ENCODE assay signal across 7 cellular contexts in genomic region chr14:35341454-35342159, GRCh38. TPM values are rescaled to one million over a fixed set of nuclear protein-coding genes. Genes with fewer than 3 reads are reported as not detected.
DNase-seq lines count a peak whose midpoint lies in the region; ATAC-seq and TF ChIP-seq lines count a peak whose summit lies in the region.

No MANE protein-coding gene starts in this region.

- peaks cover 34 to 85% of the 10 kb centered on the region in 2 donors for H3K4me1 ChIP-seq in left lung

- peak overlapping the region in 1 of 2 donors; percentile 14 for H3K4me3 ChIP-seq in left lung

- H3K27me3 ChIP-seq in left lung = no peaks in the 10 kb centered on the region

- H3K9me3 ChIP-seq in KOPT-K1 (ENCODE audit: insufficient read depth, low read length, poor library complexity, severe bottlenecking) = no peaks in the 10 kb centered on the region
- H3K9me3 ChIP-seq in left lung = no peaks in the 10 kb centered on the region

- peak; percentile 98 for DNase-seq in Daoy (ENCODE audit: low read depth)
- DNase-seq in SHP77 treated with DMSO at 0.1 percent for 48 hours (lab: John Stamatoyannopoulos, UW) = peak; percentile 91
- peak; percentile 33 for DNase-seq in cortex of kidney (lab: John Stamatoyannopoulos, UW)
- DNase-seq in left lung = peak; percentile 95 to 96
- DNase-seq in stimulated activated naive CD8-positive, alpha-beta T cell treated with anti-CD3 and anti-CD28 coated beads, Interleukin-15, Interleukin-2, amounts not matched to agents 100 U/mL and 50 U/mL, for 24 hours = peak; percentile 48

- intact Hi-C loops in left lung (cut with DNase I) = no loop called here

- H3K27ac ChIP-seq in KOPT-K1 (ENCODE audit: low read depth, low read length, poor library complexity, severe bottlenecking) (peak overlapping the region; percentile 49), left lung (peak overlapping the region; percentile 85 to 95)

- H3K36me3 ChIP-seq in KOPT-K1 (ENCODE audit: insufficient read depth, low read length) (no peaks in the 10 kb centered on the region), left lung (no peaks in the 10 kb centered on the region)

- TF ChIP-seq CTCF in left lung (IDR thresholded peaks at IDR 0.05) = no peak

- peak; percentile 90 for ATAC-seq in left lung
- ATAC-seq in stimulated activated naive CD8-positive, alpha-beta T cell treated with anti-CD3 and anti-CD28 coated beads, Interleukin-15, Interleukin-2, amounts not matched to agents 100 U/mL and 50 U/mL, for 24 hours = peak; percentile 78
- no peak for ATAC-seq in GM18498 (IDR thresholded peaks at IDR 0.05; ENCODE audit: unreplicated experiment)

RNA-seq across cellular contexts. Expression of gene PSMA6, which starts 49.4 kb away (rescaled TPM):
- total RNA-seq in Daoy (2014; rRNA removed; shearing (Covaris generic)) = 865 and 878 TPM in 2 replicates
- 100 to 1,000 TPM; 139 to 258 TPM for total RNA-seq in left lung

Comparison
In these comparisons a context has a peak if more than half of its experiments do, and no peak if none do; other contexts are left out.
1. DNase-seq: peak in every context shown above with its lines; median percentile 98 in Daoy; 96 in left lung; 91 in SHP77 treated with DMSO at 0.1 percent for 48 hours; 48 in stimulated activated naive CD8-positive, alpha-beta T cell treated with anti-CD3 and anti-CD28 coated beads, Interleukin-15, Interleukin-2, amounts not matched to agents 100 U/mL and 50 U/mL, for 24 hours; 33 in cortex of kidney.